13 cellular contexts compared by ENCODE assay signal in the genomic region with DNA sequence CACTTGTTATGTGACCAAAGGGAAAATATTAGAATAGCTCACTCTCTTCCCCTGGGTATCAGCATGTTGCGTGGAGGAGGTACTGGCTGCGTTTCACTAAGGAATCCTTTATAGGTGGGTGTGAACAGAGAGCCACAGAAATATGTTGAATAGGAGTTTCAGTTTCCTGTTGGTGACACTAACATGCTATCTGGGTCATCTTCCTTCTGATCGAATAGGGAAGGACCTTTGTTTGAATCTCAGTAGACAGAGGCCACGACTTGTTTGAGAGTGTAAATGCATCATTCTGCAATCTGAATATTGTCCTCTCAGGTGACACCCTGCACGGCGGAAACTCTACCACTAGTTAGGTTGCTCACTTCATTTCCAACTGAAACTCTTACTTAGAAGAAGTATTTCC.
DNase-seq lines count a peak whose midpoint lies in the region; ATAC-seq and TF ChIP-seq lines count a peak whose summit lies in the region.
"Had no signal": no experiment of that assay in that cellular context is flagged by ENCODE, and none has a peak within 500 bp of the region (broad histone marks: within the 10 kb centered on the region; RNA-seq: fewer than 3 reads in every experiment).

No MANE protein-coding gene starts in this region.

- H3K4me3 ChIP-seq in dorsolateral prefrontal cortex = no peak overlapping the region

- no peaks in the 10 kb centered on the region for H3K27me3 ChIP-seq in dorsolateral prefrontal cortex

- intact Hi-C loops in dorsolateral prefrontal cortex (cut with DNase I) = loop anchor here in 1 of 2 donors (2.0 to 10.0 kb wide), 2 partner anchors 130 to 222 kb away; no protein-coding TSS in a partner anchor

- ATAC-seq in GM21515 (IDR thresholded peaks at IDR 0.05; ENCODE audit: unreplicated experiment) (peak; percentile 60), HG03159 (IDR thresholded peaks at IDR 0.05; ENCODE audit: unreplicated experiment) (peak; percentile 65)

- TF ChIP-seq CTCF in dorsolateral prefrontal cortex (IDR thresholded peaks at IDR 0.05 in 54 of 56, conservative IDR thresholded peaks at IDR 0.05 in 2 of 56; ENCODE audit: low read depth in 1 of 56, partially characterized antibody in 56 of 56) = no peak

- DNase-seq in activated CD4-positive, alpha-beta T cell treated with anti-CD3 and anti-CD28 coated beads for 48 hours = peak; percentile 47
- no peak for DNase-seq in activated CD4-positive, alpha-beta T cell treated with anti-CD3 and anti-CD28 coated beads for 1 hour
- DNase-seq in dorsolateral prefrontal cortex (no peak), EL (no peak), NCI-H510A treated with DMSO at 0.1 percent for 48 hours (lab: John Stamatoyannopoulos, UW) (no peak), T-helper 9 cell (no peak)
- DNase-seq: cortex of kidney, GF-D8, NCI-H187, SHP77 treated with DMSO at 0.1 percent for 48 hours, trophoblast cell had no signal

- peak overlapping the region in 39 of 59 donors; percentile 1 to 71 (median 44) for H3K27ac ChIP-seq in dorsolateral prefrontal cortex
